Comparison of ENCODE assay signal across 7 cellular contexts in the genomic region with DNA sequence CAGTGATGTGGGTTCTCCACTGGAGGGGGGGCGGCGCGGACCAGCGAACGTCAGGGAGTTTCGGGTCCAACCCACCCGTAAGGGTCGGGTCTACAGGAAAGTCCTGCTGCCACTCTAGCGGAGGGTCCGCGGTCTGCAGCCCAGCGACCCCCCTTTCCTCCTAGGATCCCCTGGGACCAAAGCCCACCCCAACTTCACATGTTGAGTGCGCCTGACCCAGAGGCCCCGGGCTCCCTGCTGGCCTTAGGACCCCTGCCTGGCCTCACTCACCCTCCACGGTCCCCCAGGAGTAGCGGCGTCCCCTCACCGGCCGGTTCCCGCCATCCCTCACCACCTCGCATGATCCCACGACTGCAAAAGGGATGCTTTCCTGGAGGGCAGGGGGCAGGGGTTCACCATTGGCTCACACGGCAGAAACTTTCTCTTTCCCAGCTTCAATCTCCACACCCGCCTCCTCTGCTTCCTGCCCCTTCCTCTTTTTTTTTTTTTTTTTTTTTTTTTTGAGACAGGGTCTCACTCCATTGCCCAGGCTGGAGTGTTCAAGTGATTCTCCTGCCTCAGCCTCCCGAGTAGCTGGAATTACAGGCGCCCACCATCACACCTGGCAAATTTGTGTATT. TPM values are rescaled to one million over a fixed set of nuclear protein-coding genes. Genes with fewer than 3 reads are reported as not detected.
DNase-seq lines count a peak whose midpoint lies in the region; ATAC-seq and TF ChIP-seq lines count a peak whose summit lies in the region.

No MANE protein-coding gene starts in this region.

- ATAC-seq in activated CD8-positive, alpha-beta T cell treated with anti-CD3 and anti-CD28 coated beads, Interleukin-2, amount 10 ng/mL, durations not matched to agents 7 days and 5 days, result no peak
- ATAC-seq in stimulated activated memory B cell treated with anti-CD40 and anti-IgM and Interleukin-4, amounts not matched to agents 10 μg/mL and 1 μg/mL and 100 μg/mL, for 72 hours, result no peak
- ATAC-seq in HG02642 (IDR thresholded peaks at IDR 0.05; ENCODE audit: poor library complexity, unreplicated experiment) (no peak), HG03135 (IDR thresholded peaks at IDR 0.05; ENCODE audit: unreplicated experiment) (no peak)

- no peak for DNase-seq in HFFc6
- DNase-seq in activated CD8-positive, alpha-beta T cell treated with anti-CD3 and anti-CD28 coated beads, Interleukin-2, amount 10 ng/mL, durations not matched to agents 7 days and 5 days, result no peak
- no peak for DNase-seq in SW480 (ENCODE audit: low spot score)

- H3K9me3 Mint-ChIP-seq in HFFc6, result no peaks in the 10 kb centered on the region
- H3K9me3 Mint-ChIP-seq in activated CD8-positive, alpha-beta T cell treated with anti-CD3 and anti-CD28 coated beads, Interleukin-2, amount 10 ng/mL, durations not matched to agents 7 days and 5 days (ENCODE audit: insufficient read depth), result no peaks in the 10 kb centered on the region
- H3K9me3 Mint-ChIP-seq in stimulated activated memory B cell treated with anti-CD40 and anti-IgM and Interleukin-4, amounts not matched to agents 10 μg/mL and 1 μg/mL and 100 μg/mL, for 72 hours, result no peaks in the 10 kb centered on the region

- H3K27ac Mint-ChIP-seq in HFFc6, result no peak overlapping the region
- peak overlapping the region; percentile 100 for H3K27ac Mint-ChIP-seq in activated CD8-positive, alpha-beta T cell treated with anti-CD3 and anti-CD28 coated beads, Interleukin-2, amount 10 ng/mL, durations not matched to agents 7 days and 5 days
- H3K27ac Mint-ChIP-seq in stimulated activated memory B cell treated with anti-CD40 and anti-IgM and Interleukin-4, amounts not matched to agents 10 μg/mL and 1 μg/mL and 100 μg/mL, for 72 hours, result peak overlapping the region; percentile 98

- H3K4me3 ChIP-seq in iPS-11a (ENCODE audit: low read depth, low read length), result peak overlapping the region; percentile 37

- peaks cover 5% of the 10 kb centered on the region for H3K36me3 Mint-ChIP-seq in HFFc6 (ENCODE audit: low read depth)
- peaks cover 49% of the 10 kb centered on the region for H3K36me3 Mint-ChIP-seq in activated CD8-positive, alpha-beta T cell treated with anti-CD3 and anti-CD28 coated beads, Interleukin-2, amount 10 ng/mL, durations not matched to agents 7 days and 5 days (ENCODE audit: low read depth)
- H3K36me3 Mint-ChIP-seq in stimulated activated memory B cell treated with anti-CD40 and anti-IgM and Interleukin-4, amounts not matched to agents 10 μg/mL and 1 μg/mL and 100 μg/mL, for 72 hours, result peaks cover 19% of the 10 kb centered on the region

- H3K4me3 Mint-ChIP-seq in HFFc6, result peak overlapping the region; percentile 97
- peak overlapping the region; percentile 99 for H3K4me3 Mint-ChIP-seq in activated CD8-positive, alpha-beta T cell treated with anti-CD3 and anti-CD28 coated beads, Interleukin-2, amount 10 ng/mL, durations not matched to agents 7 days and 5 days
- peak overlapping the region; percentile 97 for H3K4me3 Mint-ChIP-seq in stimulated activated memory B cell treated with anti-CD40 and anti-IgM and Interleukin-4, amounts not matched to agents 10 μg/mL and 1 μg/mL and 100 μg/mL, for 72 hours

- no peak for TF ChIP-seq CTCF in HFFc6 (IDR thresholded peaks at IDR 0.05)

- POLR2A ChIA-PET in activated CD8-positive, alpha-beta T cell treated with anti-CD3 and anti-CD28 coated beads, Interleukin-2, amount 10 ng/mL, durations not matched to agents 7 days and 5 days (lab: Charles Lee), result interaction anchor here (1.7 kb wide), 1 partner anchor 196 kb away, joined by 6 read pairs; the partner anchor contains the start of gene CORO1A

- CTCF ChIA-PET in activated CD8-positive, alpha-beta T cell treated with anti-CD3 and anti-CD28 coated beads, Interleukin-2, amount 10 ng/mL, durations not matched to agents 7 days and 5 days (lab: Charles Lee), result interaction anchor here (1.3 to 2.8 kb wide), 4 partner anchors 8 to 30 kb away, joined by 4 to 11 read pairs (median 6); partner anchors contain the start of gene ZNF771

- no peaks in the 10 kb centered on the region; the same call in 1 of the 2 replicates for H3K27me3 Mint-ChIP-seq in HFFc6 (ENCODE audit: insufficient read depth)
- H3K27me3 Mint-ChIP-seq in activated CD8-positive, alpha-beta T cell treated with anti-CD3 and anti-CD28 coated beads, Interleukin-2, amount 10 ng/mL, durations not matched to agents 7 days and 5 days (ENCODE audit: low read depth), result no peaks in the 10 kb centered on the region
- H3K27me3 Mint-ChIP-seq in stimulated activated memory B cell treated with anti-CD40 and anti-IgM and Interleukin-4, amounts not matched to agents 10 μg/mL and 1 μg/mL and 100 μg/mL, for 72 hours, result no peaks in the 10 kb centered on the region

- peaks cover 24% of the 10 kb centered on the region for H3K4me1 Mint-ChIP-seq in HFFc6 (ENCODE audit: low read depth)
- peaks cover 70% of the 10 kb centered on the region for H3K4me1 Mint-ChIP-seq in activated CD8-positive, alpha-beta T cell treated with anti-CD3 and anti-CD28 coated beads, Interleukin-2, amount 10 ng/mL, durations not matched to agents 7 days and 5 days (ENCODE audit: low read depth)
- H3K4me1 Mint-ChIP-seq in stimulated activated memory B cell treated with anti-CD40 and anti-IgM and Interleukin-4, amounts not matched to agents 10 μg/mL and 1 μg/mL and 100 μg/mL, for 72 hours, result peaks cover 70% of the 10 kb centered on the region

RNA-seq across cellular contexts. Expression of gene SEPTIN1, which starts 3.1 kb away (rescaled TPM):
- 1 to 10 TPM; 1.5 to 2.8 (median 1.8) TPM for total RNA-seq in HFFc6 (2021; fragmentation: NEBNext Ultra II Directional; extraction: Animal tissue kit (Norgen Biotek cat#: 25700))
- total RNA-seq in activated CD8-positive, alpha-beta T cell treated with anti-CD3 and anti-CD28 coated beads, Interleukin-2, amount 10 ng/mL, durations not matched to agents 7 days and 5 days, result 100 to 1,000 TPM; 321 to 342 TPM

RNA-seq across cellular contexts. Expression of gene MYL11, which starts 4.7 kb away (rescaled TPM):
- 1 to 10 TPM in 1 of 6 experiments, under 1 TPM in 2, not detected in 3; 0.77 to 1.2 (median 0.82) TPM for total RNA-seq in HFFc6 (2021; fragmentation: NEBNext Ultra II Directional; extraction: Animal tissue kit (Norgen Biotek cat#: 25700))
- total RNA-seq in activated CD8-positive, alpha-beta T cell treated with anti-CD3 and anti-CD28 coated beads, Interleukin-2, amount 10 ng/mL, durations not matched to agents 7 days and 5 days, result 1 to 10 TPM in 1 of 2 experiments, not detected in 1; 1.3 TPM

RNA-seq across cellular contexts. Expression of gene TBC1D10B, which starts 9.0 kb away (rescaled TPM):
- total RNA-seq in HFFc6 (2021; fragmentation: NEBNext Ultra II Directional; extraction: Animal tissue kit (Norgen Biotek cat#: 25700)), result 10 to 100 TPM; 44.6 to 51.6 (median 46.3) TPM
- 10 to 100 TPM; 75.4 to 75.7 TPM for total RNA-seq in activated CD8-positive, alpha-beta T cell treated with anti-CD3 and anti-CD28 coated beads, Interleukin-2, amount 10 ng/mL, durations not matched to agents 7 days and 5 days

RNA-seq across cellular contexts. Expression of gene ZNF48, which starts 15.9 kb away (rescaled TPM):
- 1 to 10 TPM; 5.3 to 7.9 (median 6.1) TPM for total RNA-seq in HFFc6 (2021; fragmentation: NEBNext Ultra II Directional; extraction: Animal tissue kit (Norgen Biotek cat#: 25700))
- 10 to 100 TPM; 13.5 to 13.8 TPM for total RNA-seq in activated CD8-positive, alpha-beta T cell treated with anti-CD3 and anti-CD28 coated beads, Interleukin-2, amount 10 ng/mL, durations not matched to agents 7 days and 5 days

RNA-seq across cellular contexts. Expression of gene CD2BP2, which starts 24.2 kb away (rescaled TPM):
- 10 to 100 TPM; 76.2 to 91.0 (median 80.4) TPM for total RNA-seq in HFFc6 (2021; fragmentation: NEBNext Ultra II Directional; extraction: Animal tissue kit (Norgen Biotek cat#: 25700))
- total RNA-seq in activated CD8-positive, alpha-beta T cell treated with anti-CD3 and anti-CD28 coated beads, Interleukin-2, amount 10 ng/mL, durations not matched to agents 7 days and 5 days, result 10 to 100 TPM; 62.7 to 67.5 TPM

Comparison
In these comparisons a context has a peak if more than half of its experiments do, and no peak if none do; other contexts are left out.
1. RNA of gene SEPTIN1, which starts 3.1 kb away (total RNA-seq): 321 to 342 TPM in activated CD8-positive, alpha-beta T cell treated with anti-CD3 and anti-CD28 coated beads, Interleukin-2, amount 10 ng/mL, durations not matched to agents 7 days and 5 days; 1.5 to 2.8 TPM in HFFc6; every median in the first group is over 10 times any median in the second.
2. Peak in every context shown above with its lines, with median percentiles within 50 percentile points of each other: H3K4me3 Mint-ChIP-seq.